18 cellular contexts compared by ENCODE assay signal in genomic region chr12:1837541-1838206, GRCh38. TPM values are rescaled to one million over a fixed set of nuclear protein-coding genes. Genes with fewer than 3 reads are reported as not detected.
DNase-seq lines count a peak whose midpoint lies in the region; ATAC-seq and TF ChIP-seq lines count a peak whose summit lies in the region.
"Had no signal": no experiment of that assay in that cellular context is flagged by ENCODE, and none has a peak within 500 bp of the region (broad histone marks: within the 10 kb centered on the region; RNA-seq: fewer than 3 reads in every experiment).

No MANE protein-coding gene starts in this region.

- no peak overlapping the region for H2BK12ac ChIP-seq in neuronal stem cell (ENCODE audit: low read length)

- peak overlapping the region; percentile 84 for H3K18ac ChIP-seq in neuronal stem cell (ENCODE audit: low read length)

- peak overlapping the region in 10 of 11 experiments; percentile 42 to 92 (median 86); a peak in 19 of 22 replicates for H3K9ac ChIP-seq in BLaER1 treated with 17β-estradiol and CSF1 and Interleukin-3, amounts not matched to agents 10 nM and 100 nM
- no peak overlapping the region for H3K9ac ChIP-seq in neuronal stem cell (ENCODE audit: low read depth, low read length, poor library complexity)

- no peaks in the 10 kb centered on the region for H4K20me1 ChIP-seq in BLaER1 treated with 17β-estradiol and CSF1 and Interleukin-3, amounts not matched to agents 10 nM and 100 nM

- H3K23ac ChIP-seq in neuronal stem cell (ENCODE audit: low read depth, low read length, poor library complexity): no peak overlapping the region

- TF ChIP-seq CTCF in Panc1 (IDR thresholded peaks at IDR 0.05) (no peak), dorsolateral prefrontal cortex (IDR thresholded peaks at IDR 0.05 in 54 of 56, conservative IDR thresholded peaks at IDR 0.05 in 2 of 56; ENCODE audit: low read depth in 1 of 56, partially characterized antibody in 56 of 56) (no peak)

- peak overlapping the region in 8 of 10 experiments; percentile 50 to 67 (median 60); a peak in 16 of 20 replicates for H3K4me3 ChIP-seq in BLaER1 treated with 17β-estradiol and CSF1 and Interleukin-3, amounts not matched to agents 10 nM and 100 nM
- H3K4me3 ChIP-seq in Panc1 (ENCODE audit: low read depth in 2 of 2, low read length in 2 of 2) (no peak overlapping the region), dorsolateral prefrontal cortex (no peak overlapping the region), neuronal stem cell (ENCODE audit: low read length in 2 of 2) (no peak overlapping the region)
- H3K4me3 ChIP-seq: cardiac muscle cell, PC-9 had no signal

- peak overlapping the region; percentile 90 to 99 (median 99) for H3K4me2 ChIP-seq in BLaER1 treated with 17β-estradiol and CSF1 and Interleukin-3, amounts not matched to agents 10 nM and 100 nM
- no peak overlapping the region for H3K4me2 ChIP-seq in neuronal stem cell (ENCODE audit: insufficient read depth, low read length, poor library complexity, severe bottlenecking)

- peaks cover 9% of the 10 kb centered on the region for H3K4me1 Mint-ChIP-seq in T-helper 17 cell
- no peaks in the 10 kb centered on the region for H3K4me1 Mint-ChIP-seq in activated T-helper 17 cell treated with anti-CD3 and anti-CD28 coated beads, Interleukin-2, amount 50 U/mL, for 72 hours

- no peak overlapping the region for H4K91ac ChIP-seq in neuronal stem cell (ENCODE audit: low read depth, low read length, poor library complexity)

- no peaks in the 10 kb centered on the region for H3K9me3 ChIP-seq in BLaER1 treated with 17β-estradiol and CSF1 and Interleukin-3, amounts not matched to agents 10 nM and 100 nM (replicated peaks in 1 of 11)
- H3K9me3 ChIP-seq in Panc1 (ENCODE audit: control insufficient read depth, insufficient read depth, low read depth, low read length) (no peaks in the 10 kb centered on the region), neuronal stem cell (replicated peaks in 1 of 2; ENCODE audit: control insufficient read depth in 2 of 2, insufficient read depth in 1 of 2, low read depth in 1 of 2, low read length in 2 of 2) (no peaks in the 10 kb centered on the region), T-helper 17 cell (ENCODE audit: control insufficient read depth, low read length, poor library complexity, severe bottlenecking) (no peaks in the 10 kb centered on the region)

- H2AFZ ChIP-seq in neuronal stem cell (ENCODE audit: low read length): peak overlapping the region; percentile 6
- H2AFZ ChIP-seq: PC-9 had no signal

- no peaks in the 10 kb centered on the region for H3K79me1 ChIP-seq in neuronal stem cell (ENCODE audit: low read depth, low read length)

- H3K4ac ChIP-seq in neuronal stem cell (ENCODE audit: low read length): no peak overlapping the region

- H3K36me3 ChIP-seq in BLaER1 treated with 17β-estradiol and CSF1 and Interleukin-3, amounts not matched to agents 10 nM and 100 nM: peaks cover 0 to 13% (median 0%) of the 10 kb centered on the region in 11 experiments; a peak in 3 of 22 replicates
- H3K36me3 ChIP-seq in Panc1 (ENCODE audit: control insufficient read depth, insufficient read depth, low read length): no peaks in the 10 kb centered on the region
- H3K36me3 ChIP-seq in neuronal stem cell (replicated peaks in 1 of 2; ENCODE audit: control insufficient read depth in 2 of 2, insufficient read depth in 2 of 2, low read length in 2 of 2): no peaks in the 10 kb centered on the region
- H3K36me3 ChIP-seq: cardiac muscle cell had no signal

- peaks cover 0 to 15% (median 0%) of the 10 kb centered on the region in 11 experiments; a peak in 1 of 22 replicates for H3K27me3 ChIP-seq in BLaER1 treated with 17β-estradiol and CSF1 and Interleukin-3, amounts not matched to agents 10 nM and 100 nM
- no peaks in the 10 kb centered on the region for H3K27me3 ChIP-seq in Panc1 (ENCODE audit: control insufficient read depth, insufficient read depth, low read length)
- no peaks in the 10 kb centered on the region for H3K27me3 ChIP-seq in dorsolateral prefrontal cortex
- peaks cover 0 to 26% (median 1%) of the 10 kb centered on the region in 3 experiments for H3K27me3 ChIP-seq in neuronal stem cell (ENCODE audit: control insufficient read depth in 3 of 3, insufficient read depth in 3 of 3, low read depth in 1 of 3, low read length in 3 of 3)

- no peak overlapping the region for H2BK15ac ChIP-seq in neuronal stem cell (ENCODE audit: low read length)

- peaks cover 79 to 98% (median 97%) of the 10 kb centered on the region in 10 experiments for H3K4me1 ChIP-seq in BLaER1 treated with 17β-estradiol and CSF1 and Interleukin-3, amounts not matched to agents 10 nM and 100 nM
- H3K4me1 ChIP-seq in Panc1 (ENCODE audit: control insufficient read depth, insufficient read depth, low read length) (peaks cover 4% of the 10 kb centered on the region; the same call in 1 of the 2 replicates), neuronal stem cell (ENCODE audit: control insufficient read depth in 2 of 2, insufficient read depth in 1 of 2, low read depth in 1 of 2, low read length in 2 of 2) (peaks cover 10 to 39% of the 10 kb centered on the region in 2 donors)

- no peak overlapping the region for H4K8ac ChIP-seq in neuronal stem cell (ENCODE audit: low read depth, low read length)

- CTCF ChIA-PET in Panc1 (lab: Charles Lee): interaction anchor here (0.5 kb wide), 1 partner anchor 325 kb away, joined by 6 read pairs; no protein-coding TSS in a partner anchor

- WGBS in neuronal stem cell (ENCODE audit: extremely low coverage in 2 of 2, insufficient read length in 2 of 2, insufficient replicate concordance in 1 of 2), 2 donors: no CpG with 5 or more reads among the region's 12 CpGs

- intact Hi-C loops in Panc1 (cut with micrococcal nuclease; ENCODE audit: unreplicated experiment): no loop called here
- intact Hi-C loops in dorsolateral prefrontal cortex (cut with DNase I): no loop called here

- H3K14ac ChIP-seq in neuronal stem cell (ENCODE audit: low read length): no peak overlapping the region

- H3K27ac ChIP-seq in BLaER1 treated with 17β-estradiol and CSF1 and Interleukin-3, amounts not matched to agents 10 nM and 100 nM: peak overlapping the region in 9 of 11 experiments; percentile 69 to 99 (median 97); a peak in 19 of 22 replicates
- H3K27ac ChIP-seq in Panc1 (ENCODE audit: low read length) (no peak overlapping the region), dorsolateral prefrontal cortex (peak overlapping the region in 53 of 59 donors; percentile 2 to 88 (median 69)), neuronal stem cell (replicated peaks; ENCODE audit: low read length) (no peak overlapping the region)
- H3K27ac ChIP-seq: cardiac muscle cell, PC-9 had no signal

- ATAC-seq in Panc1 (peak; percentile 84), T-helper 17 cell (no peak), GM21528 (IDR thresholded peaks at IDR 0.05; ENCODE audit: low FRiP score, unreplicated experiment) (no peak)
- ATAC-seq in activated T-helper 17 cell treated with anti-CD3 and anti-CD28 coated beads, Interleukin-2, amount 50 U/mL, for 72 hours (replicated peaks): no peak

- peaks cover 25% of the 10 kb centered on the region for H3K27me3 Mint-ChIP-seq in T-helper 17 cell
- peaks cover 11% of the 10 kb centered on the region for H3K27me3 Mint-ChIP-seq in activated T-helper 17 cell treated with anti-CD3 and anti-CD28 coated beads, Interleukin-2, amount 50 U/mL, for 72 hours

- H3K9me3 Mint-ChIP-seq in activated T-helper 17 cell treated with anti-CD3 and anti-CD28 coated beads, Interleukin-2, amount 50 U/mL, for 72 hours: no peaks in the 10 kb centered on the region
- H3K9me3 Mint-ChIP-seq: H9 had no signal

- in situ Hi-C loops in Panc1 (cut with HindIII; ENCODE audit: low pct_unique_long_range_greater_than_20kb, low sequenced_read_pairs): no loop called here

- no peak overlapping the region for H3K4me3 Mint-ChIP-seq in T-helper 17 cell
- no peak overlapping the region for H3K4me3 Mint-ChIP-seq in activated T-helper 17 cell treated with anti-CD3 and anti-CD28 coated beads, Interleukin-2, amount 50 U/mL, for 72 hours
- H3K4me3 Mint-ChIP-seq: H9 had no signal

- H2BK5ac ChIP-seq in neuronal stem cell (ENCODE audit: low read length): peak overlapping the region; percentile 56

- H2BK120ac ChIP-seq in neuronal stem cell (ENCODE audit: low read depth, low read length): no peak overlapping the region

- peak overlapping the region; percentile 71 for H2AK5ac ChIP-seq in neuronal stem cell (ENCODE audit: low read depth, low read length)

- POLR2A ChIA-PET in Panc1 (lab: Charles Lee): no interaction called here

- no TSS peak for BruUV-seq in Panc1 (replicated peaks; lab: Mats Ljungman, UMichigan)

- no peaks in the 10 kb centered on the region for H3K36me3 Mint-ChIP-seq in T-helper 17 cell (ENCODE audit: low read depth)
- no peaks in the 10 kb centered on the region for H3K36me3 Mint-ChIP-seq in activated T-helper 17 cell treated with anti-CD3 and anti-CD28 coated beads, Interleukin-2, amount 50 U/mL, for 72 hours (ENCODE audit: low read depth)

- DNase-seq in Panc1 (ENCODE audit: low read depth, low spot score): no peak
- no peak for DNase-seq in dorsolateral prefrontal cortex
- no peak for DNase-seq in neuronal stem cell (ENCODE audit: low spot score)
- DNase-seq in NCI-H82 treated with DMSO at 0.1 percent for 48 hours (lab: John Stamatoyannopoulos, UW; ENCODE audit: unreplicated experiment): no peak
- no peak for DNase-seq in T-helper 17 cell
- DNase-seq: activated CD4-positive, alpha-beta T cell treated with anti-CD3 and anti-CD28 coated beads, Interleukin-2, amount 50 U/mL, for 48 hours; erythroblast; H9; NCI-H1105 had no signal

- no peak overlapping the region for H3K27ac Mint-ChIP-seq in T-helper 17 cell
- H3K27ac Mint-ChIP-seq in activated T-helper 17 cell treated with anti-CD3 and anti-CD28 coated beads, Interleukin-2, amount 50 U/mL, for 72 hours: no peak overlapping the region

RNA-seq across cellular contexts. Expression of gene LRTM2, which starts 17.3 kb away (rescaled TPM):
- total RNA-seq in Panc1 (2021; ENCODE audit: unreplicated experiment) (not detected), dorsolateral prefrontal cortex (10 to 100 TPM in 119 of 120 experiments, 1 to 10 TPM in 1; 8.0 to 46.0 (median 27.9) TPM), T-helper 17 cell (not detected)
- not detected for polyA plus RNA-seq in Panc1 (2012; ENCODE audit: insufficient read length)
- polyA plus RNA-seq in neuronal stem cell (2013, experiment 1 of 2): 0.03 TPM
- 0.03 TPM for polyA plus RNA-seq in neuronal stem cell (2013, experiment 2 of 2)
- not detected for total RNA-seq in activated T-helper 17 cell treated with anti-CD3 and anti-CD28 coated beads, Interleukin-2, amount 50 U/mL, for 72 hours
- total RNA-seq: cardiac muscle cell; Daoy; H9; lung microvascular endothelial cell; PC-9; T-helper 2 cell treated with Interferon-gamma antibody and Interleukin-4, amounts not matched to agents 100 ng/mL and 5 ng/mL, for 36 hours; ureter had no signal
- polyA plus RNA-seq: cardiac muscle cell had no signal

Comparison
In these comparisons a context has a peak if more than half of its experiments do, and no peak if none do; other contexts are left out.
1. H3K27ac ChIP-seq: peak in BLaER1 treated with 17β-estradiol and CSF1 and Interleukin-3, amounts not matched to agents 10 nM and 100 nM (9 of 11) and dorsolateral prefrontal cortex (53 of 59); none in Panc1 (single experiment) and neuronal stem cell (single experiment).
2. H3K4me3 ChIP-seq: peak in BLaER1 treated with 17β-estradiol and CSF1 and Interleukin-3, amounts not matched to agents 10 nM and 100 nM (8 of 10); none in Panc1 (0 of 2), dorsolateral prefrontal cortex (0 of 59) and neuronal stem cell (0 of 2).